20 cellular contexts compared by ENCODE assay signal in genomic region chr13:62537593-62537992, GRCh38.
"Had no signal": no experiment of that assay in that cellular context is flagged by ENCODE, and none has a peak within 500 bp of the region (broad histone marks: within the 10 kb centered on the region; RNA-seq: fewer than 3 reads in every experiment).

No MANE protein-coding gene starts in this region.

- ATAC-seq: activated naive CD8-positive, alpha-beta T cell treated with anti-CD3 and anti-CD28 coated beads, Interleukin-2, amount 50 U/mL, for 24 hours; left ventricle myocardium superior; mucosa of descending colon; stimulated activated naive CD8-positive, alpha-beta T cell treated with anti-CD3 and anti-CD28 coated beads, Interleukin-15, Interleukin-2, amounts not matched to agents 100 U/mL and 50 U/mL, for 24 hours had no signal

- H3K27ac ChIP-seq: dorsolateral prefrontal cortex, neural progenitor cell, tibial artery had no signal

- H3K27me3 ChIP-seq: neural progenitor cell, tibial artery had no signal

- H3K9me3 ChIP-seq: tibial artery had no signal

- H3K27me3 Mint-ChIP-seq: activated CD4-positive, alpha-beta T cell treated with anti-CD3 and anti-CD28 coated beads, Interleukin-2, amount 10 ng/mL, durations not matched to agents 24 days and 14 days; activated naive CD4-positive, alpha-beta T cell treated with anti-CD3 and anti-CD28 coated beads, Interleukin-2, amount 10 ng/mL, durations not matched to agents 7 days and 5 days; activated naive CD8-positive, alpha-beta T cell treated with anti-CD3 and anti-CD28 coated beads, Interleukin-2, amount 50 U/mL, for 24 hours; memory B cell; naive B cell; progenitor cell of endocrine pancreas had no signal

- DNase-seq: activated CD4-positive, alpha-beta T cell treated with anti-CD3 and anti-CD28 coated beads, Interleukin-2, amount 10 ng/mL, durations not matched to agents 24 days and 14 days; activated CD4-positive, CD25-positive, alpha-beta regulatory T cell; activated CD8-positive, alpha-beta memory T cell treated with anti-CD3 and anti-CD28 coated beads, Interleukin-2, amount 50 U/mL, for 4 hours; activated effector memory CD4-positive, alpha-beta T cell treated with Interleukin-2 at 50 U/mL for 16 hours; activated naive CD4-positive, alpha-beta T cell treated with anti-CD3 and anti-CD28 coated beads, Interleukin-2, amount 10 ng/mL, durations not matched to agents 7 days and 5 days; activated naive CD8-positive, alpha-beta T cell treated with anti-CD3 and anti-CD28 coated beads, Interleukin-2, amount 50 U/mL, for 24 hours; activated T-cell treated with anti-CD3 and anti-CD28 coated beads, Interleukin-2, amount 50 U/mL, for 48 hours; anterior cingulate cortex; caudate nucleus; dorsolateral prefrontal cortex; left ventricle myocardium superior; mucosa of descending colon; naive B cell; stimulated activated naive CD8-positive, alpha-beta T cell treated with anti-CD3 and anti-CD28 coated beads, Interleukin-15, Interleukin-2, amounts not matched to agents 100 U/mL and 50 U/mL, for 24 hours; substantia nigra; tibial artery had no signal

- H3K36me3 Mint-ChIP-seq: activated naive CD4-positive, alpha-beta T cell treated with anti-CD3 and anti-CD28 coated beads, Interleukin-2, amount 10 ng/mL, durations not matched to agents 7 days and 5 days; brain; memory B cell; naive B cell; neural progenitor cell had no signal

- H3K4me1 ChIP-seq: neural progenitor cell, tibial artery had no signal

- H3K9me3 Mint-ChIP-seq: activated CD4-positive, alpha-beta T cell treated with anti-CD3 and anti-CD28 coated beads, Interleukin-2, amount 10 ng/mL, durations not matched to agents 24 days and 14 days; brain; neural progenitor cell had no signal

- H3K4me2 ChIP-seq: neural progenitor cell had no signal

- H3K27ac Mint-ChIP-seq: activated CD4-positive, alpha-beta T cell treated with anti-CD3 and anti-CD28 coated beads, Interleukin-2, amount 10 ng/mL, durations not matched to agents 24 days and 14 days; activated naive CD4-positive, alpha-beta T cell treated with anti-CD3 and anti-CD28 coated beads, Interleukin-2, amount 10 ng/mL, durations not matched to agents 7 days and 5 days; activated naive CD8-positive, alpha-beta T cell treated with anti-CD3 and anti-CD28 coated beads, Interleukin-2, amount 50 U/mL, for 24 hours; brain; memory B cell; naive B cell; neural progenitor cell; progenitor cell of endocrine pancreas had no signal

- H3K36me3 ChIP-seq: neural progenitor cell, tibial artery had no signal

- H3K4me3 Mint-ChIP-seq: activated CD4-positive, alpha-beta T cell treated with anti-CD3 and anti-CD28 coated beads, Interleukin-2, amount 10 ng/mL, durations not matched to agents 24 days and 14 days; activated naive CD4-positive, alpha-beta T cell treated with anti-CD3 and anti-CD28 coated beads, Interleukin-2, amount 10 ng/mL, durations not matched to agents 7 days and 5 days; activated naive CD8-positive, alpha-beta T cell treated with anti-CD3 and anti-CD28 coated beads, Interleukin-2, amount 50 U/mL, for 24 hours; brain; memory B cell; naive B cell; neural progenitor cell had no signal

- H3K9ac ChIP-seq: neural progenitor cell had no signal

- H3K4me1 Mint-ChIP-seq: activated CD4-positive, alpha-beta T cell treated with anti-CD3 and anti-CD28 coated beads, Interleukin-2, amount 10 ng/mL, durations not matched to agents 24 days and 14 days; activated naive CD4-positive, alpha-beta T cell treated with anti-CD3 and anti-CD28 coated beads, Interleukin-2, amount 10 ng/mL, durations not matched to agents 7 days and 5 days; activated naive CD8-positive, alpha-beta T cell treated with anti-CD3 and anti-CD28 coated beads, Interleukin-2, amount 50 U/mL, for 24 hours; brain; memory B cell; naive B cell; neural progenitor cell had no signal

- H3K4me3 ChIP-seq: dorsolateral prefrontal cortex, mucosa of descending colon, neural progenitor cell, tibial artery had no signal
